21 cellular contexts compared by ENCODE assay signal in genomic region chr10:79021948-79022499, GRCh38. TPM values are rescaled to one million over a fixed set of nuclear protein-coding genes. Genes with fewer than 3 reads are reported as not detected.
DNase-seq lines count a peak whose midpoint lies in the region; ATAC-seq, FAIRE-seq and TF ChIP-seq lines count a peak whose summit lies in the region.
"Had no signal": no experiment of that assay in that cellular context is flagged by ENCODE, and none has a peak within 500 bp of the region (broad histone marks: within the 10 kb centered on the region; RNA-seq: fewer than 3 reads in every experiment).

No MANE protein-coding gene starts in this region.

- no peaks in the 10 kb centered on the region for H3K9me2 ChIP-seq in HCT116 (ENCODE audit: insufficient read depth)

- no peak for TF ChIP-seq RAD21 in HCT116 (IDR thresholded peaks at IDR 0.05; ENCODE audit: low read depth)

- H3K36me3 ChIP-seq in HCT116 (ENCODE audit: control insufficient read depth in 1 of 2, insufficient read depth in 2 of 2, low read length in 2 of 2) (no peaks in the 10 kb centered on the region), kidney (ENCODE audit: control insufficient read depth in 1 of 2, insufficient read depth in 2 of 2, low read length in 2 of 2) (no peaks in the 10 kb centered on the region), skeletal muscle tissue (ENCODE audit: control insufficient read depth in 3 of 3, insufficient read depth in 3 of 3, low read length in 3 of 3) (no peaks in the 10 kb centered on the region), tibial nerve (no peaks in the 10 kb centered on the region), H7 (replicated peaks; ENCODE audit: control insufficient read depth, insufficient read depth, low read length) (no peaks in the 10 kb centered on the region)
- H3K36me3 ChIP-seq: gastroesophageal sphincter, ovary, right atrium auricular region, tibial artery had no signal

- H3K27me3 ChIP-seq in HCT116 (ENCODE audit: insufficient read depth, low read length) (no peaks in the 10 kb centered on the region), skeletal muscle tissue (ENCODE audit: control insufficient read depth in 3 of 3, insufficient read depth in 3 of 3, low read length in 3 of 3) (no peaks in the 10 kb centered on the region), tibial nerve (no peaks in the 10 kb centered on the region), H7 (ENCODE audit: control insufficient read depth, insufficient read depth, low read length) (no peaks in the 10 kb centered on the region)
- H3K27me3 ChIP-seq: gastroesophageal sphincter, ovary, right atrium auricular region had no signal

- TF ChIP-seq EP300 in tibial nerve (IDR thresholded peaks at IDR 0.05): no peak

- H3K4me1 ChIP-seq in HCT116 (ENCODE audit: control insufficient read depth in 1 of 2, insufficient read depth in 2 of 2, low read length in 2 of 2): peaks cover 0 to 13% of the 10 kb centered on the region in 2 experiments; a peak in 2 of 4 replicates
- peaks cover 0 to 3% of the 10 kb centered on the region in 2 donors for H3K4me1 ChIP-seq in kidney (ENCODE audit: control insufficient read depth in 1 of 2, insufficient read depth in 1 of 2, low read depth in 1 of 2, low read length in 2 of 2)
- H3K4me1 ChIP-seq in skeletal muscle tissue (ENCODE audit: control insufficient read depth in 3 of 3, insufficient read depth in 3 of 3, low read length in 3 of 3): peaks cover 32 to 56% (median 54%) of the 10 kb centered on the region in 3 donors
- peaks cover 0 to 26% (median 5%) of the 10 kb centered on the region in 4 donors for H3K4me1 ChIP-seq in tibial nerve
- H3K4me1 ChIP-seq: tibial artery had no signal

- 93 to 94% methylated on average over 10 of the region's 10 CpGs for WGBS in tibial nerve, 2 donors

- H3K27ac ChIP-seq in HCT116 (ENCODE audit: low read depth, low read length): no peak overlapping the region
- no peak overlapping the region for H3K27ac ChIP-seq in kidney (ENCODE audit: low read depth in 2 of 2, low read length in 2 of 2)
- H3K27ac ChIP-seq in skeletal muscle tissue (ENCODE audit: low read depth, low read length): peak overlapping the region; percentile 98
- no peak overlapping the region for H3K27ac ChIP-seq in tibial nerve
- H3K27ac ChIP-seq: ovary, tibial artery had no signal

- ATAC-seq in HCT116: no peak
- ATAC-seq: gastroesophageal sphincter; natural killer cell treated with Interleukin-12 subunit alpha and Interleukin-12 subunit beta and Interleukin-15 and Interleukin-18, amount 100 ng/mL, for 72 hours had no signal

- TF ChIP-seq POLR2A in HCT116 (IDR thresholded peaks at IDR 0.05; ENCODE audit: borderline replicate concordance, extremely low read depth, insufficient read depth, insufficient read length) (no peak), tibial nerve (IDR thresholded peaks at IDR 0.05) (no peak)

- RAD21 ChIA-PET in HCT116 (lab: Charles Lee; ENCODE audit: low non-redundant PET in 1 of 2, low total read pairs in 2 of 2, uncharacterized antibody in 2 of 2, unreplicated experiment in 2 of 2): no interaction called here

- DNase-seq in HCT116 (ENCODE audit: low read depth, low spot score) (no peak), amniotic epithelial cell (ENCODE audit: low read depth) (peak; percentile 82), kidney (peak; percentile 23), tibial nerve (ENCODE audit: low spot score in 2 of 2) (no peak), NCI-H2227 (lab: John Stamatoyannopoulos, UW; ENCODE audit: unreplicated experiment) (no peak), H7 (no peak), OCI-M1 (lab: John Stamatoyannopoulos, UW) (no peak)
- DNase-seq: ACHN; activated CD4-positive, alpha-beta T cell treated with anti-CD3 and anti-CD28 coated beads for 4 hours; central memory CD4-positive, alpha-beta T cell; mammary epithelial cell; NCI-H1092 treated with DMSO at 0.1 percent for 48 hours; stimulated activated CD4-positive, alpha-beta T cell treated with anti-CD3 and anti-CD28 coated beads, Interleukin-4, amount 100 ng/mL, for 1 hour had no signal

- H3K4me2 ChIP-seq in HCT116 (ENCODE audit: low read length): peak overlapping the region; percentile 65; the same call in 1 of the 2 replicates
- H3K4me2 ChIP-seq: GM23338 had no signal

- H3K79me2 ChIP-seq in HCT116 (ENCODE audit: insufficient read depth, low read length): no peaks in the 10 kb centered on the region

- FAIRE-seq in kidney (lab: Jason Lieb, UNC): no peak
- FAIRE-seq: astrocyte had no signal

- H3K9ac ChIP-seq in HCT116 (ENCODE audit: low read length) (no peak overlapping the region), kidney (ENCODE audit: low read length in 2 of 2) (no peak overlapping the region), skeletal muscle tissue (ENCODE audit: low read depth in 1 of 3, low read length in 3 of 3) (no peak overlapping the region)

- no TSS peak for BruUV-seq in HCT116 (replicated peaks; lab: Mats Ljungman, UMichigan)

- H3K4me3 ChIP-seq in HCT116 (replicated peaks in 1 of 2; ENCODE audit: low read depth in 1 of 2, low read length in 2 of 2) (no peak overlapping the region), kidney (ENCODE audit: low read length in 2 of 2) (no peak overlapping the region), skeletal muscle tissue (ENCODE audit: low read length in 3 of 3) (no peak overlapping the region), tibial nerve (no peak overlapping the region), H7 (ENCODE audit: insufficient read depth, low read depth, low read length) (no peak overlapping the region)
- H3K4me3 ChIP-seq: gastroesophageal sphincter, GM23338, ovary, tibial artery had no signal

- H4K20me1 ChIP-seq in HCT116 (ENCODE audit: insufficient read depth): no peaks in the 10 kb centered on the region

- no peaks in the 10 kb centered on the region; a peak in 1 of 4 replicates for H3K9me3 ChIP-seq in HCT116 (ENCODE audit: control insufficient read depth in 1 of 2, insufficient read depth in 1 of 2, low read depth in 1 of 2, low read length in 2 of 2)
- peaks cover 0 to 7% of the 10 kb centered on the region in 2 donors for H3K9me3 ChIP-seq in kidney (ENCODE audit: control insufficient read depth in 1 of 2, low read length in 2 of 2)
- peaks cover 0 to 3% (median 0%) of the 10 kb centered on the region in 3 donors for H3K9me3 ChIP-seq in skeletal muscle tissue (ENCODE audit: control insufficient read depth in 3 of 3, low read length in 3 of 3)
- peaks cover 0 to 8% (median 0%) of the 10 kb centered on the region in 4 donors for H3K9me3 ChIP-seq in tibial nerve
- H3K9me3 ChIP-seq: ovary had no signal

- H2AFZ ChIP-seq in HCT116 (ENCODE audit: low read depth, low read length, poor library complexity, severe bottlenecking): peak overlapping the region; percentile 77
- H2AFZ ChIP-seq: GM23338 had no signal

- intact Hi-C loops in HCT116 (cut with micrococcal nuclease): no loop called here
- intact Hi-C loops in kidney (cut with DNase I): no loop called here

- POLR2A ChIA-PET in HCT116 (lab: Charles Lee): no interaction called here

- TF ChIP-seq CTCF in HCT116 (IDR thresholded peaks at IDR 0.05 in 2 of 3, conservative IDR thresholded peaks at IDR 0.05 in 1 of 3; ENCODE audit: borderline replicate concordance in 1 of 3, insufficient read depth in 1 of 3, low read depth in 2 of 3, low read length in 2 of 3) (no peak), kidney (IDR thresholded peaks at IDR 0.05; ENCODE audit: borderline replicate concordance, extremely low read depth, insufficient read depth) (no peak), tibial nerve (IDR thresholded peaks at IDR 0.05) (no peak)

- CTCF ChIA-PET in HCT116 (lab: Charles Lee): no interaction called here

TF ChIP-seq in HCT116, 20 proteins besides CTCF, POLR2A, EP300 and RAD21:
- no peak for TF ChIP-seq ZFX (IDR thresholded peaks at IDR 0.05)

RNA-seq across cellular contexts. Expression of gene ZMIZ1, which starts 46.7 kb away (rescaled TPM):
- total RNA-seq in HCT116 (2021; ENCODE audit: unreplicated experiment) (28.4 TPM), kidney (97.6 TPM), skeletal muscle tissue (11.5 TPM), tibial nerve (10 to 100 TPM; 65.5 to 88.2 (median 69.3) TPM)
- polyA plus RNA-seq in HCT116 (2012): 18.9 and 19.3 TPM in 2 replicates
- 14.2 TPM for polyA plus RNA-seq in kidney (ENCODE audit: insufficient read depth, low read depth, low replicate concordance)
- 20.4 and 27.2 TPM in 2 replicates for total RNA-seq in H7 (2014; rRNA removed; shearing (Covaris generic))

Comparison
In these comparisons a context has a peak if more than half of its experiments do, and no peak if none do; other contexts are left out.
1. DNase-seq: peak in amniotic epithelial cell (single experiment) and kidney (single experiment); none in HCT116 (single experiment), tibial nerve (0 of 2), NCI-H2227 (single experiment), H7 (single experiment) and OCI-M1 (single experiment).